19 cellular contexts compared by ENCODE assay signal in genomic region chr7:55502209-55502608, GRCh38.
DNase-seq lines count a peak whose midpoint lies in the region; ATAC-seq and TF ChIP-seq lines count a peak whose summit lies in the region.
"Had no signal": no experiment of that assay in that cellular context is flagged by ENCODE, and none has a peak within 500 bp of the region (broad histone marks: within the 10 kb centered on the region; RNA-seq: fewer than 3 reads in every experiment).

No MANE protein-coding gene starts in this region.

- peaks cover 39% of the 10 kb centered on the region for H3K4me1 ChIP-seq in OCI-LY3 (ENCODE audit: low read length)
- H3K4me1 ChIP-seq: vagina had no signal

- H3K79me2 ChIP-seq in OCI-LY3 (ENCODE audit: low read length): peaks cover 99% of the 10 kb centered on the region

- H3K4me2 ChIP-seq in OCI-LY3 (ENCODE audit: low read length): no peak overlapping the region
- H3K4me2 ChIP-seq: A549, PC-9 had no signal

- H3K4me3 ChIP-seq in OCI-LY3 (ENCODE audit: low read length): no peak overlapping the region
- H3K4me3 ChIP-seq: A549, MG63, PC-9, vagina had no signal

- BruUV-seq in MCF 10A (replicated peaks; lab: Mats Ljungman, UMichigan): no TSS peak

- peaks cover 87% of the 10 kb centered on the region for H3K36me3 ChIP-seq in OCI-LY3 (replicated peaks; ENCODE audit: low read depth, low read length)
- H3K36me3 ChIP-seq: MG63, vagina had no signal

- no peak overlapping the region for H3K9ac ChIP-seq in OCI-LY3 (ENCODE audit: low read length)

- no peak overlapping the region for H2AFZ ChIP-seq in OCI-LY3 (ENCODE audit: low read depth, low read length)
- H2AFZ ChIP-seq: PC-9 had no signal

- no peak for ATAC-seq in SK-N-SH treated with all-trans-retinoic acid at 6 μM for 48 hours
- no peak for ATAC-seq in HG03159 (IDR thresholded peaks at IDR 0.05; ENCODE audit: unreplicated experiment)
- ATAC-seq: A549, foreskin keratinocyte had no signal

- H3K9me3 ChIP-seq in OCI-LY3 (ENCODE audit: insufficient read depth, low read length): no peaks in the 10 kb centered on the region
- H3K9me3 ChIP-seq: A549, MG63, vagina had no signal

- POLR2A ChIA-PET in activated CD4-positive, alpha-beta T cell treated with anti-CD3 and anti-CD28 coated beads, Interleukin-2, amount 10 ng/mL, durations not matched to agents 7 days and 5 days (lab: Charles Lee): no interaction called here
- POLR2A ChIA-PET in MCF 10A (lab: Yijun Ruan, JAX): interaction anchor here (0.6 kb wide), 1 partner anchor 10 kb away, joined by 4 read pairs; no protein-coding TSS in a partner anchor

- H3K9me3 Mint-ChIP-seq in activated CD4-positive, alpha-beta T cell treated with anti-CD3 and anti-CD28 coated beads, Interleukin-2, amount 10 ng/mL, durations not matched to agents 24 days and 14 days: no peaks in the 10 kb centered on the region
- H3K9me3 Mint-ChIP-seq in activated CD4-positive, alpha-beta T cell treated with anti-CD3 and anti-CD28 coated beads, Interleukin-2, amount 10 ng/mL, durations not matched to agents 7 days and 5 days: no peaks in the 10 kb centered on the region
- H3K9me3 Mint-ChIP-seq in MCF 10A (ENCODE audit: unreplicated experiment): no peaks in the 10 kb centered on the region

- no peak for TF ChIP-seq CTCF in OCI-LY3 (IDR thresholded peaks at IDR 0.05; ENCODE audit: low read depth, low read length)
- TF ChIP-seq CTCF in MCF 10A (IDR thresholded peaks at IDR 0.05; ENCODE audit: unreplicated experiment): no peak

- peak overlapping the region; percentile 29 for H3K27ac Mint-ChIP-seq in activated CD4-positive, alpha-beta T cell treated with anti-CD3 and anti-CD28 coated beads, Interleukin-2, amount 10 ng/mL, durations not matched to agents 24 days and 14 days
- no peak overlapping the region for H3K27ac Mint-ChIP-seq in activated CD4-positive, alpha-beta T cell treated with anti-CD3 and anti-CD28 coated beads, Interleukin-2, amount 10 ng/mL, durations not matched to agents 7 days and 5 days
- no peak overlapping the region for H3K27ac Mint-ChIP-seq in MCF 10A (ENCODE audit: low read depth, unreplicated experiment)

- peak overlapping the region; percentile 54 for H3K27ac ChIP-seq in OCI-LY3 (ENCODE audit: low read length)
- H3K27ac ChIP-seq: A549, foreskin keratinocyte, PC-9, vagina had no signal

- H3K27me3 ChIP-seq in OCI-LY3 (ENCODE audit: low read depth, low read length): no peaks in the 10 kb centered on the region
- H3K27me3 ChIP-seq: foreskin keratinocyte, MG63, vagina had no signal

- DNase-seq in activated CD4-positive, alpha-beta T cell treated with anti-CD3 and anti-CD28 coated beads, Interleukin-2, amount 10 ng/mL, durations not matched to agents 24 days and 14 days: no peak
- DNase-seq in activated CD4-positive, alpha-beta T cell treated with anti-CD3 and anti-CD28 coated beads, Interleukin-2, amount 10 ng/mL, durations not matched to agents 7 days and 5 days: no peak
- peak in 27 of 42 donors; percentile 8 to 60 (median 36) for DNase-seq in head of caudate nucleus
- DNase-seq in superior temporal gyrus (ENCODE audit: extremely low spot score): peak; percentile 60
- DNase-seq in MCF 10A (ENCODE audit: unreplicated experiment): no peak
- DNase-seq: DMS53; foreskin keratinocyte; HCEC 1CT; IMR-90; MG63; NCI-H524 treated with DMSO at 0.1 percent for 48 hours; PC-9; stimulated activated CD4-positive, alpha-beta T cell treated with anti-CD3 and anti-CD28 coated beads, Interleukin-4, amount 100 ng/mL, for 4 hours; T-helper 2 cell had no signal

- peaks cover 39% of the 10 kb centered on the region for H3K4me1 Mint-ChIP-seq in activated CD4-positive, alpha-beta T cell treated with anti-CD3 and anti-CD28 coated beads, Interleukin-2, amount 10 ng/mL, durations not matched to agents 24 days and 14 days
- H3K4me1 Mint-ChIP-seq in activated CD4-positive, alpha-beta T cell treated with anti-CD3 and anti-CD28 coated beads, Interleukin-2, amount 10 ng/mL, durations not matched to agents 7 days and 5 days: peaks cover 29% of the 10 kb centered on the region
- peaks cover 18% of the 10 kb centered on the region for H3K4me1 Mint-ChIP-seq in MCF 10A (ENCODE audit: insufficient read depth, unreplicated experiment)

- intact Hi-C loops in activated CD4-positive, alpha-beta T cell treated with anti-CD3 and anti-CD28 coated beads, Interleukin-2, amount 10 ng/mL, durations not matched to agents 24 days and 14 days (cut with micrococcal nuclease): no loop called here
- intact Hi-C loops in head of caudate nucleus (cut with DNase I): no loop called here
- intact Hi-C loops in MCF 10A (cut with micrococcal nuclease): no loop called here

- CTCF ChIA-PET in activated CD4-positive, alpha-beta T cell treated with anti-CD3 and anti-CD28 coated beads, Interleukin-2, amount 10 ng/mL, durations not matched to agents 7 days and 5 days (lab: Charles Lee): interaction anchor here (0.8 to 1.8 kb wide), 4 partner anchors 10 to 136 kb away, joined by 3 to 6 read pairs (median 3); no protein-coding TSS in a partner anchor
- CTCF ChIA-PET in MCF 10A (lab: Yijun Ruan, JAX): interaction anchor here (0.5 to 0.6 kb wide), 3 partner anchors 62 to 1263 kb away, joined by 3 read pairs; no protein-coding TSS in a partner anchor

- H3K36me3 Mint-ChIP-seq in activated CD4-positive, alpha-beta T cell treated with anti-CD3 and anti-CD28 coated beads, Interleukin-2, amount 10 ng/mL, durations not matched to agents 24 days and 14 days (ENCODE audit: low read depth): peaks cover 50% of the 10 kb centered on the region
- peaks cover 20% of the 10 kb centered on the region for H3K36me3 Mint-ChIP-seq in activated CD4-positive, alpha-beta T cell treated with anti-CD3 and anti-CD28 coated beads, Interleukin-2, amount 10 ng/mL, durations not matched to agents 7 days and 5 days (ENCODE audit: low read depth)
- no peaks in the 10 kb centered on the region for H3K36me3 Mint-ChIP-seq in MCF 10A (ENCODE audit: insufficient read depth, unreplicated experiment)

- H4K20me1 ChIP-seq in OCI-LY3 (ENCODE audit: insufficient read depth, low read length): peaks cover 81% of the 10 kb centered on the region

- H3K4me3 Mint-ChIP-seq in activated CD4-positive, alpha-beta T cell treated with anti-CD3 and anti-CD28 coated beads, Interleukin-2, amount 10 ng/mL, durations not matched to agents 24 days and 14 days: no peak overlapping the region
- H3K4me3 Mint-ChIP-seq in activated CD4-positive, alpha-beta T cell treated with anti-CD3 and anti-CD28 coated beads, Interleukin-2, amount 10 ng/mL, durations not matched to agents 7 days and 5 days: no peak overlapping the region
- H3K4me3 Mint-ChIP-seq in MCF 10A (ENCODE audit: unreplicated experiment): no peak overlapping the region

- no peaks in the 10 kb centered on the region for H3K27me3 Mint-ChIP-seq in activated CD4-positive, alpha-beta T cell treated with anti-CD3 and anti-CD28 coated beads, Interleukin-2, amount 10 ng/mL, durations not matched to agents 24 days and 14 days
- H3K27me3 Mint-ChIP-seq in activated CD4-positive, alpha-beta T cell treated with anti-CD3 and anti-CD28 coated beads, Interleukin-2, amount 10 ng/mL, durations not matched to agents 7 days and 5 days: no peaks in the 10 kb centered on the region
- no peaks in the 10 kb centered on the region for H3K27me3 Mint-ChIP-seq in MCF 10A (ENCODE audit: insufficient read depth, unreplicated experiment)

TF ChIP-seq in SK-N-SH treated with all-trans-retinoic acid at 6 μM for 48 hours, 23 proteins besides CTCF, POLR2A, EP300 and RAD21:
- TF ChIP-seq TCF4 (CRISPR knock-in tag; IDR thresholded peaks at IDR 0.05; ENCODE audit: borderline replicate concordance) (no peak), OSR1 (CRISPR knock-in tag; IDR thresholded peaks at IDR 0.05) (no peak), ZNF8 (CRISPR knock-in tag; IDR thresholded peaks at IDR 0.05) (no peak), ZFP3 (CRISPR knock-in tag; IDR thresholded peaks at IDR 0.05) (no peak), RARB (CRISPR knock-in tag; IDR thresholded peaks at IDR 0.05) (no peak), ZNF565 (CRISPR knock-in tag; conservative IDR thresholded peaks at IDR 0.05; ENCODE audit: low read depth) (no peak)

Comparison
In these comparisons a context has a peak if more than half of its experiments do, and no peak if none do; other contexts are left out.
1. DNase-seq: peak in head of caudate nucleus (27 of 42) and superior temporal gyrus (single experiment); none in activated CD4-positive, alpha-beta T cell treated with anti-CD3 and anti-CD28 coated beads, Interleukin-2, amount 10 ng/mL, durations not matched to agents 24 days and 14 days (single experiment), activated CD4-positive, alpha-beta T cell treated with anti-CD3 and anti-CD28 coated beads, Interleukin-2, amount 10 ng/mL, durations not matched to agents 7 days and 5 days (single experiment) and MCF 10A (single experiment).